17 cellular contexts compared by ENCODE assay signal in genomic region chr5:55509097-55509496, GRCh38.
"Had no signal": no experiment of that assay in that cellular context is flagged by ENCODE, and none has a peak within 500 bp of the region (broad histone marks: within the 10 kb centered on the region; RNA-seq: fewer than 3 reads in every experiment).

No MANE protein-coding gene starts in this region.

- H3K27me3 ChIP-seq: right atrium auricular region had no signal

- H3K27ac ChIP-seq: coronary artery had no signal

- FAIRE-seq: kidney, TTC549 had no signal

- H3K9me2 ChIP-seq: SK-N-SH had no signal

- H3K9me3 ChIP-seq: right atrium auricular region, SK-N-SH had no signal

- ATAC-seq: activated CD8-positive, alpha-beta T cell treated with anti-CD3 and anti-CD28 coated beads for 36 hours; activated T-helper 17 cell treated with anti-CD3 and anti-CD28 coated beads, Interleukin-2, amount 50 U/mL, for 72 hours; natural killer cell treated with Interleukin-12 subunit alpha and Interleukin-12 subunit beta and Interleukin-15 and Interleukin-18, amount 100 ng/mL, for 72 hours had no signal

- H3K4me3 ChIP-seq: right atrium auricular region, skin epidermis had no signal

- DNase-seq: activated CD4-positive, alpha-beta T cell treated with anti-CD3 and anti-CD28 coated beads, Interleukin-2, amount 10 ng/mL, durations not matched to agents 24 days and 14 days; activated CD4-positive, CD25-positive, alpha-beta regulatory T cell; activated CD8-positive, alpha-beta T cell treated with anti-CD3 and anti-CD28 coated beads for 36 hours; activated naive CD4-positive, alpha-beta T cell treated with anti-CD3 and anti-CD28 coated beads for 36 hours; activated T-cell treated with anti-CD3 and anti-CD28 coated beads, Interleukin-2, amount 50 U/mL, for 1 hour; aorta; foreskin melanocyte; kidney; mesenchymal stem cell; SK-N-SH; stimulated activated CD4-positive, alpha-beta T cell treated with anti-CD3 and anti-CD28 coated beads, Interleukin-2, amount 100 ng/mL, for 48 hours had no signal

- H3K4me2 ChIP-seq: SK-N-SH had no signal

- H3K36me3 ChIP-seq: right atrium auricular region had no signal
